Comparison of ENCODE assay signal across 8 cellular contexts in the genomic region with DNA sequence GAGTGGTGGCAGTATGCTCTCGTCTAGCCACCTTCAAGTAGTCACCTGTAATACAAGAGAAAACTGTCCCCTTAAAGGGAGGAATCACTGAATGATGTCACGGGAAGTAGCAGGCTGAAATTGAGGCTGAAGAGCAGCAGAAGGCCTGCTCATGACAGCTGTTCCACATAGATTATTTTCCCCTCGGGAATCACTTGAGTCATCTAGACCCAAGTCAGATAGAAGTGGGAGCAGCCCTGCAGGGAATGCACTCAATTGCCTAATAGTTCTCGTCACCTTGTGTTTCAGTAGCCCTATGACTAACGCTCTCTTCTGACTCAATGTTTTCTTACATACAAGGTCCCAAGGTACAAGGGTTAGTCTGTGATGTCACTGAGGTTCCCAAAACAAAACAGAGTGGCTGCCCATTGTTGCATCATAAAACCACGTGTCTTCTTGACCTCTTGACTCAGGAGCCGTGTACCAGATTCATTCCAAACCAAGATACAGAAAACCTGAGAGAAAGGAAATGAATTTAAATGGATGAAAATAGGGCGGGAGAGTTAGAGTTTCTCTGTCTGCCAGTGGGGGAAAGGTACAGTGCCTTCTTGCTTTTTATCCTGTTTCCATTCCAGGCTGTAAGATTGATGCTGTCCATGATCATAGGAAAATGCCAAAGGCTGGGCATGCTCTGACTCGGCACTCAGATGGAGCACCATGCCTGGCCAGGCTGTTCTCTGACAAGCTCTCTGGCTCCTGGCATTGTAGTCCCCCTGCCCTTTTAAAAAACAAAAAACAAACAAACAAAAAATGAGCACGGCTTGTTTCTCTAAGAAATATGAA. TPM values are rescaled to one million over a fixed set of nuclear protein-coding genes. Genes with fewer than 3 reads are reported as not detected.
A peak's percentile ranks its signal among the peaks of the same experiment; 100 is the strongest.
DNase-seq lines count a peak whose midpoint lies in the region; ATAC-seq and TF ChIP-seq lines count a peak whose summit lies in the region.

No MANE protein-coding gene starts in this region.

- no CpG with 5 or more reads among the region's 10 CpGs for WGBS in H9 (ENCODE audit: extremely low coverage, insufficient read length, low lambda C conversion rate)

- H3K9ac ChIP-seq in H9 (ENCODE audit: extremely low read depth, insufficient read length, low read length): no peak overlapping the region

- no peak for TF ChIP-seq CTCF in BJ (IDR thresholded peaks at IDR 0.05; ENCODE audit: insufficient read depth, low read depth, low read length)
- no peak for TF ChIP-seq CTCF in H9 (conservative IDR thresholded peaks at IDR 0.05)
- TF ChIP-seq CTCF in dorsolateral prefrontal cortex (IDR thresholded peaks at IDR 0.05 in 54 of 56, conservative IDR thresholded peaks at IDR 0.05 in 2 of 56; ENCODE audit: low read depth in 1 of 56, partially characterized antibody in 56 of 56): no peak
- no peak for TF ChIP-seq CTCF in nephron progenitor cell (IDR thresholded peaks at IDR 0.05)

- H2BK12ac ChIP-seq in H9 (ENCODE audit: insufficient read length, low read depth, low read length): no peak overlapping the region

- no peak overlapping the region for H2BK15ac ChIP-seq in H9 (ENCODE audit: low read depth, low read length)

- H3K27me3 Mint-ChIP-seq in H9 (ENCODE audit: low read depth) (no peaks in the 10 kb centered on the region), nephron progenitor cell (ENCODE audit: low read depth, poor library complexity) (no peaks in the 10 kb centered on the region)

- no peaks in the 10 kb centered on the region for H3K23me2 ChIP-seq in H9 (ENCODE audit: insufficient read length, low read depth, low read length, poor library complexity, severe bottlenecking)

- H3K4me1 ChIP-seq in H9 (ENCODE audit: insufficient read depth, low read length): peaks cover 5% of the 10 kb centered on the region; the same call in 1 of the 2 replicates

- no peak overlapping the region for H3K14ac ChIP-seq in H9 (ENCODE audit: insufficient read depth, low read length)

- H4K20me1 ChIP-seq in H9 (ENCODE audit: control insufficient read depth, insufficient read depth, insufficient read length): peaks cover 2% of the 10 kb centered on the region

- peak overlapping the region; percentile 27 for H4K5ac ChIP-seq in H9 (ENCODE audit: insufficient read length, low read depth, low read length)

- H3K4me3 Mint-ChIP-seq in H9: no peak overlapping the region
- H3K4me3 Mint-ChIP-seq in nephron progenitor cell: no peak overlapping the region

- H3K9me3 Mint-ChIP-seq in H9: no peaks in the 10 kb centered on the region
- no peaks in the 10 kb centered on the region for H3K9me3 Mint-ChIP-seq in nephron progenitor cell

- H3K56ac ChIP-seq in H9 (ENCODE audit: insufficient read length, low read depth, low read length): no peak overlapping the region

- no peaks in the 10 kb centered on the region for H3K9me3 ChIP-seq in H9 (ENCODE audit: control insufficient read depth, low read depth, low read length)

- H4K8ac ChIP-seq in H9 (replicated peaks; ENCODE audit: insufficient read length, low read depth, low read length): no peak overlapping the region

- peak; percentile 99 for DNase-seq in BJ (ENCODE audit: low read depth)
- DNase-seq in H9: no peak
- peak; percentile 89 to 95 for DNase-seq in NCI-H524 (lab: John Stamatoyannopoulos, UW)
- DNase-seq in dorsolateral prefrontal cortex: no peak
- no peak for DNase-seq in nephron progenitor cell
- DNase-seq in hippocampal formation (lab: John Stamatoyannopoulos, UW): no peak
- no peak for DNase-seq in occipital lobe (lab: John Stamatoyannopoulos, UW)

- no peak overlapping the region for H3K18ac ChIP-seq in H9 (ENCODE audit: insufficient read length, low read depth, low read length)

- H3K36me3 ChIP-seq in BJ (ENCODE audit: control insufficient read depth, insufficient read depth, low read length): no peaks in the 10 kb centered on the region

- H2BK120ac ChIP-seq in H9 (ENCODE audit: low read depth, low read length, poor library complexity, severe bottlenecking): no peak overlapping the region

- H3K4me1 Mint-ChIP-seq in H9 (peaks cover 27 to 43% of the 10 kb centered on the region in 2 experiments), nephron progenitor cell (peaks cover 39% of the 10 kb centered on the region)

- H3K79me1 ChIP-seq in H9 (ENCODE audit: insufficient read depth, low read depth, low read length, poor library complexity, severe bottlenecking): no peaks in the 10 kb centered on the region

- CTCF ChIA-PET in BJ (lab: Yijun Ruan, JAX): interaction anchor here (0.7 to 3.2 kb wide), 8 partner anchors 10 to 117 kb away, joined by 3 to 12 read pairs (median 4); no protein-coding TSS in a partner anchor

- no peak overlapping the region for H3K23ac ChIP-seq in H9 (ENCODE audit: insufficient read length, low read depth, low read length)

- H3K27me3 ChIP-seq in BJ (ENCODE audit: control insufficient read depth, insufficient read depth, low read length) (no peaks in the 10 kb centered on the region), H9 (ENCODE audit: insufficient read depth, low read length) (no peaks in the 10 kb centered on the region), dorsolateral prefrontal cortex (no peaks in the 10 kb centered on the region)

- H3K36me3 Mint-ChIP-seq in H9 (ENCODE audit: insufficient read depth in 1 of 3, low read depth in 3 of 3) (peaks cover 0 to 8% (median 6%) of the 10 kb centered on the region in 3 experiments; a peak in 5 of 7 replicates), nephron progenitor cell (ENCODE audit: low read depth) (peaks cover 10% of the 10 kb centered on the region)

- H4K91ac ChIP-seq in H9 (ENCODE audit: insufficient read length, low read depth, low read length): no peak overlapping the region

- no peak overlapping the region for H3T11ph ChIP-seq in H9 (ENCODE audit: low read length)

- intact Hi-C loops in dorsolateral prefrontal cortex (cut with DNase I): no loop called here

- H2BK20ac ChIP-seq in H9 (ENCODE audit: low read depth, low read length, poor library complexity, severe bottlenecking): no peak overlapping the region

- H3K4me2 ChIP-seq in H9 (ENCODE audit: insufficient read depth, insufficient read length, low read length): peak overlapping the region; percentile 3

- H2BK5ac ChIP-seq in H9 (ENCODE audit: insufficient read length, low read length): no peak overlapping the region

- no peak overlapping the region for H2AFZ ChIP-seq in H9 (ENCODE audit: low read length)

- H3K4ac ChIP-seq in H9 (ENCODE audit: low read depth, low read length): no peak overlapping the region

- H3K79me2 ChIP-seq in H9 (ENCODE audit: insufficient read depth, low read length): no peaks in the 10 kb centered on the region

- H3K27ac ChIP-seq in H9 (ENCODE audit: insufficient read length, low read depth, low read length): peak overlapping the region; percentile 23
- peak overlapping the region in 45 of 59 donors; percentile 7 to 95 (median 66) for H3K27ac ChIP-seq in dorsolateral prefrontal cortex

- ATAC-seq in GM21526 (IDR thresholded peaks at IDR 0.05; ENCODE audit: low FRiP score, unreplicated experiment): no peak

- H3K4me3 ChIP-seq in BJ (ENCODE audit: low read depth, low read length) (no peak overlapping the region), dorsolateral prefrontal cortex (no peak overlapping the region)

- POLR2A ChIA-PET in BJ (lab: Charles Lee): no interaction called here

- no peak overlapping the region for H2AK5ac ChIP-seq in H9 (ENCODE audit: insufficient read length, low read length)

- H3K27ac Mint-ChIP-seq in H9: peak overlapping the region in 2 of 3 experiments; percentile 52 to 75; a peak in 3 of 7 replicates
- H3K27ac Mint-ChIP-seq in nephron progenitor cell: peak overlapping the region; percentile 16

RNA-seq across cellular contexts. Expression of a gene that starts 21.6 kb away (rescaled TPM):
- 0.28 and 0.36 TPM in 2 replicates for polyA plus RNA-seq in BJ (2011; rRNA removed)
- not detected in 2 replicates for polyA minus RNA-seq in BJ (2011; rRNA and poly(A)+ RNA removed)
- total RNA-seq in H9 (2021) (1.3 and 1.4 TPM in 2 replicates), dorsolateral prefrontal cortex (100 to 1,000 TPM in 6 of 120 experiments, 10 to 100 TPM in 112, 1 to 10 TPM in 2; 9.0 to 139 (median 26.8) TPM), occipital lobe (19.8 TPM)

RNA-seq across cellular contexts. Expression of a gene that starts 40.2 kb away (rescaled TPM):
- 30.2 and 41.4 TPM in 2 replicates for polyA plus RNA-seq in BJ (2011; rRNA removed)
- 12.9 and 13.2 TPM in 2 replicates for polyA minus RNA-seq in BJ (2011; rRNA and poly(A)+ RNA removed)
- 18.8 and 22.2 TPM in 2 replicates for total RNA-seq in H9 (2021)
- 10 to 100 TPM; 16.3 to 51.9 (median 31.0) TPM for total RNA-seq in dorsolateral prefrontal cortex
- total RNA-seq in occipital lobe: 33.5 TPM

Comparison
In these comparisons a context has a peak if more than half of its experiments do, and no peak if none do; other contexts are left out.
1. DNase-seq: peak in BJ (single experiment) and NCI-H524 (2 of 2); none in H9 (single experiment), dorsolateral prefrontal cortex (0 of 10), nephron progenitor cell (single experiment), hippocampal formation (0 of 2) and occipital lobe (single experiment).